ENCODE assay signal across 10 cellular contexts in the genomic region with DNA sequence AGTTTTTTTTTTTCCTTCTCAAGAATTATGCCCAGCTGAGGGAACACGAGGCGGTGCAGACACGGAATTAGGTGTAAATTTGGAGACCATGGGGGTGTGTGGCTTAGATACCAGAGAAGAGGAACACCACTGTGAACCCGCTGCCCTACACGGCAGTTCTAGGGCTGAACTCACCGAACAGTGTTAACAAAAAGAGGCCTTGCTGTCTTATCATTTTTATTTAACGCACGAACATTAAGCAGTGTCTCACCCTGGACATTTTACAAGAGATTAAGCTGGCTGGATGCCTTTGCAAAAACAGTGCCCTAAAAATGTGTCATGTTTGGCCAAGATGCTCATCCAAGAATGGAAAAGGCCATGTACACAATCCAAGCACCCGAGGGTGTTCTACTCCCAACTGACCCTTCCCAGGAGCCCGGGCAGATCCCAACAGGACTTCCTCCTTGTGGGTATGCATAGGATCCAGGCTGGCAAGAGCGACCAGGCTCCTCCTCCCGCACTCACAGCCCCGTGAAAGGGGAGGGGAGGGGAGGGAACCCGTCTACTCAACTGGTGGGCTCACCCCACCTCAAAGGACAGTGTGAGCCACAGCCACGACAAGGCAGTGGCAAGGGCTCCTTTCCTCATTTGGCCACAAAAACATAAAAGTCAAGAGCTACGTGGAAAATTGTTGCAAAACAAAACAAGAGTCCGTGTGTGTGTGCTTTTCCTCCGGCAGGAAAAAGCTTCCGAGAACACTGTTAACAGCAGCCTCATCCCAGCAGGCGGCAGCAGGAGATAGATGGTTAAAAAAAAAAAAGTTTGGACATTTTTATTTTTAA. TPM values are rescaled to one million over a fixed set of nuclear protein-coding genes. Genes with fewer than 3 reads are reported as not detected.
DNase-seq lines count a peak whose midpoint lies in the region; ATAC-seq and TF ChIP-seq lines count a peak whose summit lies in the region.
"Had no signal": no experiment of that assay in that cellular context is flagged by ENCODE, and none has a peak within 500 bp of the region (broad histone marks: within the 10 kb centered on the region; RNA-seq: fewer than 3 reads in every experiment).

No MANE protein-coding gene starts in this region.

- H3K4me2 ChIP-seq in HCT116 (ENCODE audit: low read length): peak overlapping the region; percentile 91

- no peaks in the 10 kb centered on the region for H3K9me2 ChIP-seq in HCT116 (ENCODE audit: insufficient read depth)

- H3K9ac ChIP-seq in HCT116 (ENCODE audit: low read length): peak overlapping the region; percentile 55

- CTCF ChIA-PET in HCT116 (lab: Charles Lee): interaction anchor here (1.6 to 2.3 kb wide), 2 partner anchors 184 to 321 kb away, joined by 7 to 10 read pairs; no protein-coding TSS in a partner anchor
- CTCF ChIA-PET in T-cell (lab: Charles Lee): interaction anchor here in 1 of 2 donors (0.5 kb wide), 1 partner anchor 376 kb away, joined by 3 read pairs; no protein-coding TSS in a partner anchor
- CTCF ChIA-PET in CD4-positive, alpha-beta memory T cell (lab: Charles Lee; ENCODE audit: partially characterized antibody): no interaction called here

- no peaks in the 10 kb centered on the region for H3K27me3 ChIP-seq in HCT116 (ENCODE audit: insufficient read depth, low read length)
- H3K27me3 ChIP-seq in spleen (replicated peaks in 1 of 7): no peaks in the 10 kb centered on the region
- H3K27me3 ChIP-seq in CD4-positive, alpha-beta memory T cell (ENCODE audit: insufficient read depth, low read length): no peaks in the 10 kb centered on the region

- peak overlapping the region in 1 of 3 donors; percentile 5 for H3K4me3 Mint-ChIP-seq in T-cell
- H3K4me3 Mint-ChIP-seq in CD4-positive, alpha-beta memory T cell: no peak overlapping the region

- POLR2A ChIA-PET in HCT116 (lab: Charles Lee): no interaction called here
- POLR2A ChIA-PET in T-cell (lab: Charles Lee): interaction anchor here in 1 of 2 donors (0.6 kb wide), 1 partner anchor 65 kb away, joined by 3 read pairs; no protein-coding TSS in a partner anchor
- POLR2A ChIA-PET in CD4-positive, alpha-beta memory T cell (lab: Charles Lee; ENCODE audit: partially characterized antibody): no interaction called here

- H3K27ac ChIP-seq in HCT116 (ENCODE audit: low read depth, low read length) (peak overlapping the region; percentile 75), spleen (peak overlapping the region; percentile 40 to 91 (median 78))
- H3K27ac ChIP-seq in CD4-positive, alpha-beta memory T cell (ENCODE audit: low read depth, low read length): no peak overlapping the region

- no peaks in the 10 kb centered on the region for H3K9me3 Mint-ChIP-seq in T-cell
- H3K9me3 Mint-ChIP-seq in CD4-positive, alpha-beta memory T cell: no peaks in the 10 kb centered on the region

- H3K79me2 ChIP-seq in HCT116 (ENCODE audit: insufficient read depth, low read length): peaks cover 25% of the 10 kb centered on the region; the same call in 1 of the 2 replicates

- H4K20me1 ChIP-seq in HCT116 (ENCODE audit: insufficient read depth): no peaks in the 10 kb centered on the region

- TF ChIP-seq POLR2A in HCT116 (IDR thresholded peaks at IDR 0.05; ENCODE audit: borderline replicate concordance, extremely low read depth, insufficient read depth, insufficient read length) (no peak), spleen (IDR thresholded peaks at IDR 0.05) (no peak)

- ATAC-seq in HCT116 (no peak), T-cell (replicated peaks in 1 of 4) (no peak), GM21360 (IDR thresholded peaks at IDR 0.05; ENCODE audit: unreplicated experiment) (no peak)

- RAD21 ChIA-PET in HCT116 (lab: Charles Lee; ENCODE audit: low non-redundant PET in 1 of 2, low total read pairs in 2 of 2, uncharacterized antibody in 2 of 2, unreplicated experiment in 2 of 2): interaction anchor here in 1 of 2 experiments (1.5 kb wide), 1 partner anchor 321 kb away, joined by 3 read pairs; no protein-coding TSS in a partner anchor

- in situ Hi-C loops in astrocyte of the spinal cord (cut with HindIII; ENCODE audit: low sequenced_read_pairs): no loop called here

- no peak for TF ChIP-seq CTCF in HCT116 (IDR thresholded peaks at IDR 0.05 in 2 of 3, conservative IDR thresholded peaks at IDR 0.05 in 1 of 3; ENCODE audit: borderline replicate concordance in 1 of 3, insufficient read depth in 1 of 3, low read depth in 2 of 3, low read length in 2 of 3)
- peak; percentile 38 for TF ChIP-seq CTCF in astrocyte of the spinal cord (IDR thresholded peaks at IDR 0.05; ENCODE audit: low read depth, low read length)
- peak in 4 of 11 experiments; percentile 6 to 26 (median 16) for TF ChIP-seq CTCF in spleen (IDR thresholded peaks at IDR 0.05 in 8 of 11, conservative IDR thresholded peaks at IDR 0.05 in 3 of 11)

- H3K27me3 Mint-ChIP-seq in T-cell: peaks cover 5 to 22% of the 10 kb centered on the region in 2 donors
- H3K27me3 Mint-ChIP-seq in CD4-positive, alpha-beta memory T cell: peaks cover 0 to 13% of the 10 kb centered on the region in 2 donors

- DNase-seq in HCT116 (ENCODE audit: low read depth, low spot score) (no peak), astrocyte of the spinal cord (ENCODE audit: low read depth, low spot score) (no peak), iris pigment epithelial cell (ENCODE audit: low read depth) (peak; percentile 67), spleen (peak; percentile 75), T-cell (no peak), NCI-H446 treated with DMSO at 0.1 percent for 48 hours (lab: John Stamatoyannopoulos, UW) (no peak)
- no peak for DNase-seq in CD4-positive, alpha-beta memory T cell
- DNase-seq: activated CD4-positive, CD25-positive, alpha-beta regulatory T cell treated with anti-CD3 and anti-CD28 coated beads, Interleukin-2, amount 50 U/mL, for 72 hours; hippocampal formation had no signal

- intact Hi-C loops in HCT116 (cut with micrococcal nuclease) (loop anchor here (2.0 kb wide), 1 partner anchor 321 kb away; no protein-coding TSS in a partner anchor), spleen (cut with DNase I; ENCODE audit: low total_unique reads) (no loop called here)
- intact Hi-C loops in CD4-positive, alpha-beta memory T cell (cut with micrococcal nuclease): no loop called here

- H3K36me3 Mint-ChIP-seq in T-cell: no peaks in the 10 kb centered on the region
- H3K36me3 Mint-ChIP-seq in CD4-positive, alpha-beta memory T cell: no peaks in the 10 kb centered on the region

- no peak for TF ChIP-seq RAD21 in HCT116 (IDR thresholded peaks at IDR 0.05; ENCODE audit: low read depth)

- 15 to 28% (median 20%) methylated on average over 18 to 20 of the region's 20 CpGs for WGBS in spleen, 5 donors

- no peak overlapping the region for H3K27ac Mint-ChIP-seq in T-cell
- peak overlapping the region in 1 of 7 donors; percentile 46 for H3K27ac Mint-ChIP-seq in CD4-positive, alpha-beta memory T cell

- peaks cover 40 to 46% of the 10 kb centered on the region in 2 experiments for H3K4me1 ChIP-seq in HCT116 (ENCODE audit: control insufficient read depth in 1 of 2, insufficient read depth in 2 of 2, low read length in 2 of 2)
- peaks cover 21 to 62% (median 55%) of the 10 kb centered on the region in 6 donors for H3K4me1 ChIP-seq in spleen
- H3K4me1 ChIP-seq in CD4-positive, alpha-beta memory T cell (ENCODE audit: insufficient read depth, low read length): no peaks in the 10 kb centered on the region

- H2AFZ ChIP-seq in HCT116 (ENCODE audit: low read depth, low read length, poor library complexity, severe bottlenecking): no peak overlapping the region

- no TSS peak for BruUV-seq in HCT116 (replicated peaks; lab: Mats Ljungman, UMichigan)

- peak overlapping the region in 1 of 2 experiments; percentile 48; a peak in 2 of 4 replicates for H3K4me3 ChIP-seq in HCT116 (replicated peaks in 1 of 2; ENCODE audit: low read depth in 1 of 2, low read length in 2 of 2)
- H3K4me3 ChIP-seq in astrocyte of the spinal cord (ENCODE audit: low read depth, low read length): no peak overlapping the region
- peak overlapping the region in 4 of 8 donors; percentile 2 to 44 (median 16) for H3K4me3 ChIP-seq in spleen
- H3K4me3 ChIP-seq in CD4-positive, alpha-beta memory T cell (ENCODE audit: low read length in 2 of 2): no peak overlapping the region

- peaks cover 4 to 12% (median 12%) of the 10 kb centered on the region in 3 donors for H3K4me1 Mint-ChIP-seq in T-cell
- H3K4me1 Mint-ChIP-seq in CD4-positive, alpha-beta memory T cell: peaks cover 0 to 3% (median 0%) of the 10 kb centered on the region in 4 donors

- no peaks in the 10 kb centered on the region for H3K36me3 ChIP-seq in HCT116 (ENCODE audit: control insufficient read depth in 1 of 2, insufficient read depth in 2 of 2, low read length in 2 of 2)
- no peaks in the 10 kb centered on the region for H3K36me3 ChIP-seq in spleen
- no peaks in the 10 kb centered on the region for H3K36me3 ChIP-seq in CD4-positive, alpha-beta memory T cell (ENCODE audit: insufficient read depth, low read length)

- no peaks in the 10 kb centered on the region for H3K9me3 ChIP-seq in HCT116 (ENCODE audit: control insufficient read depth in 1 of 2, insufficient read depth in 1 of 2, low read depth in 1 of 2, low read length in 2 of 2)
- no peaks in the 10 kb centered on the region for H3K9me3 ChIP-seq in spleen
- H3K9me3 ChIP-seq in CD4-positive, alpha-beta memory T cell (ENCODE audit: control insufficient read depth in 1 of 2, low read length in 2 of 2): no peaks in the 10 kb centered on the region

TF ChIP-seq in HCT116, 20 proteins besides CTCF, POLR2A, EP300 and RAD21 (continues in another document):
- TF ChIP-seq ELF1 (IDR thresholded peaks at IDR 0.05; ENCODE audit: borderline replicate concordance, low read depth): no peak

RNA-seq across cellular contexts. Expression of a gene that starts 20.3 kb away (rescaled TPM):
- total RNA-seq in HCT116 (2021; ENCODE audit: unreplicated experiment) (22.0 TPM), spleen (100 to 1,000 TPM in 4 of 7 donors, 10 to 100 TPM in 3; 74.0 to 163 (median 105) TPM), T-cell (10 to 100 TPM in 1 of 5 donors, 1 to 10 TPM in 4; 7.7 to 15.0 (median 9.5) TPM)
- polyA plus RNA-seq in HCT116 (2012): 13.1 and 13.2 TPM in 2 replicates
- polyA plus RNA-seq in spleen: 10 to 100 TPM; 12.9 to 30.3 (median 18.0) TPM
- total RNA-seq in CD4-positive, alpha-beta memory T cell: 10 to 100 TPM; 10.5 to 11.0 TPM
- 1 to 10 TPM; 1.9 to 3.5 TPM for polyA plus RNA-seq in CD4-positive, alpha-beta memory T cell

RNA-seq across cellular contexts. Expression of a gene that starts 54.3 kb away (rescaled TPM):
- total RNA-seq in HCT116 (2021; ENCODE audit: unreplicated experiment): 9.8 TPM
- 5.1 and 7.1 TPM in 2 replicates for polyA plus RNA-seq in HCT116 (2012)
- total RNA-seq in spleen: 10 to 100 TPM in 6 of 7 donors, 1 to 10 TPM in 1; 8.4 to 18.0 (median 12.2) TPM
- 1 to 10 TPM; 4.4 to 6.5 (median 6.0) TPM for polyA plus RNA-seq in spleen
- 10 to 100 TPM; 17.8 to 22.0 (median 20.7) TPM for total RNA-seq in T-cell
- 10 to 100 TPM; 14.2 to 14.3 TPM for total RNA-seq in CD4-positive, alpha-beta memory T cell
- 1 to 10 TPM in 1 of 2 donors, under 1 TPM in 1; 0.50 to 3.3 TPM for polyA plus RNA-seq in CD4-positive, alpha-beta memory T cell

Comparison
In these comparisons a context has a peak if more than half of its experiments do, and no peak if none do; other contexts are left out.
1. DNase-seq: peak in iris pigment epithelial cell (single experiment) and spleen (single experiment); none in HCT116 (single experiment), astrocyte of the spinal cord (single experiment), T-cell (0 of 34), CD4-positive, alpha-beta memory T cell (0 of 5) and NCI-H446 treated with DMSO at 0.1 percent for 48 hours (single experiment).